23 cellular contexts compared by ENCODE assay signal in genomic region chr18:60377778-60378469, GRCh38. TPM values are rescaled to one million over a fixed set of nuclear protein-coding genes. Genes with fewer than 3 reads are reported as not detected.
"Had no signal": no experiment of that assay in that cellular context is flagged by ENCODE, and none has a peak within 500 bp of the region (broad histone marks: within the 10 kb centered on the region; RNA-seq: fewer than 3 reads in every experiment).

No MANE protein-coding gene starts in this region.

- H3K9me3 ChIP-seq: ascending aorta, spleen, thoracic aorta, upper lobe of left lung had no signal

- DNase-seq: activated CD4-positive, alpha-beta T cell treated with anti-CD3 and anti-CD28 coated beads, Interleukin-2, amount 10 ng/mL, durations not matched to agents 24 days and 14 days; activated CD8-positive, alpha-beta memory T cell treated with anti-CD3 and anti-CD28 coated beads for 24 hours; activated CD8-positive, alpha-beta memory T cell treated with anti-CD3 and anti-CD28 coated beads, Interleukin-2, amount 50 U/mL, for 48 hours; activated effector memory CD4-positive, alpha-beta T cell treated with anti-CD3 and anti-CD28 coated beads, Interleukin-2, amount 50 U/mL, for 16 hours; activated naive CD4-positive, alpha-beta T cell treated with anti-CD3 and anti-CD28 coated beads, Interleukin-2, amount 50 U/mL, for 16 hours; activated T-cell treated with anti-CD3 and anti-CD28 coated beads, Interleukin-2, amount 50 U/mL, for 48 hours; effector CD8-positive, alpha-beta T cell; hypothalamus; left ventricle myocardium inferior; retina; spleen; stimulated activated CD4-positive, alpha-beta T cell treated with anti-CD3 and anti-CD28 coated beads, Interleukin-4, amount 100 ng/mL, for 4 hours; upper lobe of left lung had no signal

- H3K36me3 ChIP-seq: ascending aorta, left ventricle myocardium inferior, spleen, thoracic aorta, upper lobe of left lung had no signal

- H3K36me3 Mint-ChIP-seq: memory B cell; stimulated activated memory B cell treated with anti-CD40 and anti-IgM and Interleukin-4, amounts not matched to agents 10 μg/mL and 1 μg/mL and 100 μg/mL, for 72 hours had no signal

- H3K27me3 ChIP-seq: ascending aorta, spleen, upper lobe of left lung had no signal

- H3K4me3 ChIP-seq: ascending aorta, left ventricle myocardium inferior, spleen, thoracic aorta, upper lobe of left lung had no signal

- ATAC-seq: stimulated activated memory B cell treated with anti-CD40 and anti-IgM and Interleukin-4, amounts not matched to agents 10 μg/mL and 1 μg/mL and 100 μg/mL, for 72 hours had no signal

- H3K4me1 ChIP-seq: ascending aorta, left ventricle myocardium inferior, spleen had no signal

- H3K27ac ChIP-seq: ascending aorta, left ventricle myocardium inferior, spleen, thoracic aorta had no signal

- H3K27ac Mint-ChIP-seq: activated CD4-positive, alpha-beta T cell treated with anti-CD3 and anti-CD28 coated beads, Interleukin-2, amount 10 ng/mL, durations not matched to agents 24 days and 14 days; dendritic cell treated with granulocyte-macrophage colony-stimulating factor and Interleukin-4, amounts not matched to agents 40 ng/mL and 50 ng/mL, for 4 days; memory B cell; stimulated activated memory B cell treated with anti-CD40 and anti-IgM and Interleukin-4, amounts not matched to agents 10 μg/mL and 1 μg/mL and 100 μg/mL, for 72 hours; T-helper 1 cell treated with Interleukin-12 subunit alpha and Interleukin-12 subunit beta and Interleukin-4 antibody, amounts not matched to agents 30 μg/mL and 1 μg/mL, for 36 hours had no signal

- H3K4me1 Mint-ChIP-seq: activated CD4-positive, alpha-beta T cell treated with anti-CD3 and anti-CD28 coated beads, Interleukin-2, amount 10 ng/mL, durations not matched to agents 24 days and 14 days; memory B cell; stimulated activated memory B cell treated with anti-CD40 and anti-IgM and Interleukin-4, amounts not matched to agents 10 μg/mL and 1 μg/mL and 100 μg/mL, for 72 hours had no signal

- H3K4me3 Mint-ChIP-seq: activated CD4-positive, alpha-beta T cell treated with anti-CD3 and anti-CD28 coated beads, Interleukin-2, amount 10 ng/mL, durations not matched to agents 24 days and 14 days; dendritic cell treated with granulocyte-macrophage colony-stimulating factor and Interleukin-4, amounts not matched to agents 40 ng/mL and 50 ng/mL, for 4 days; memory B cell; stimulated activated memory B cell treated with anti-CD40 and anti-IgM and Interleukin-4, amounts not matched to agents 10 μg/mL and 1 μg/mL and 100 μg/mL, for 72 hours; T-helper 1 cell treated with Interleukin-12 subunit alpha and Interleukin-12 subunit beta and Interleukin-4 antibody, amounts not matched to agents 30 μg/mL and 1 μg/mL, for 36 hours had no signal

- H3K9me3 Mint-ChIP-seq: activated CD4-positive, alpha-beta T cell treated with anti-CD3 and anti-CD28 coated beads, Interleukin-2, amount 10 ng/mL, durations not matched to agents 24 days and 14 days; dendritic cell treated with granulocyte-macrophage colony-stimulating factor and Interleukin-4, amounts not matched to agents 40 ng/mL and 50 ng/mL, for 4 days; memory B cell; stimulated activated memory B cell treated with anti-CD40 and anti-IgM and Interleukin-4, amounts not matched to agents 10 μg/mL and 1 μg/mL and 100 μg/mL, for 72 hours; T-helper 1 cell treated with Interleukin-12 subunit alpha and Interleukin-12 subunit beta and Interleukin-4 antibody, amounts not matched to agents 30 μg/mL and 1 μg/mL, for 36 hours had no signal

- H3K27me3 Mint-ChIP-seq: activated CD4-positive, alpha-beta T cell treated with anti-CD3 and anti-CD28 coated beads, Interleukin-2, amount 10 ng/mL, durations not matched to agents 24 days and 14 days; dendritic cell treated with granulocyte-macrophage colony-stimulating factor and Interleukin-4, amounts not matched to agents 40 ng/mL and 50 ng/mL, for 4 days; stimulated activated memory B cell treated with anti-CD40 and anti-IgM and Interleukin-4, amounts not matched to agents 10 μg/mL and 1 μg/mL and 100 μg/mL, for 72 hours had no signal

RNA-seq across cellular contexts. Expression of gene MC4R, which starts 5.3 kb away (rescaled TPM):
- total RNA-seq: activated CD4-positive, alpha-beta T cell treated with anti-CD3 and anti-CD28 coated beads, Interleukin-2, amount 10 ng/mL, durations not matched to agents 24 days and 14 days; ascending aorta; endothelial cell of umbilical vein; fibroblast of lung; left ventricle myocardium inferior; mononuclear cell; posterior vena cava; thoracic aorta; upper lobe of left lung had no signal
